Comparison of ENCODE assay signal across 21 cellular contexts in the genomic region with DNA sequence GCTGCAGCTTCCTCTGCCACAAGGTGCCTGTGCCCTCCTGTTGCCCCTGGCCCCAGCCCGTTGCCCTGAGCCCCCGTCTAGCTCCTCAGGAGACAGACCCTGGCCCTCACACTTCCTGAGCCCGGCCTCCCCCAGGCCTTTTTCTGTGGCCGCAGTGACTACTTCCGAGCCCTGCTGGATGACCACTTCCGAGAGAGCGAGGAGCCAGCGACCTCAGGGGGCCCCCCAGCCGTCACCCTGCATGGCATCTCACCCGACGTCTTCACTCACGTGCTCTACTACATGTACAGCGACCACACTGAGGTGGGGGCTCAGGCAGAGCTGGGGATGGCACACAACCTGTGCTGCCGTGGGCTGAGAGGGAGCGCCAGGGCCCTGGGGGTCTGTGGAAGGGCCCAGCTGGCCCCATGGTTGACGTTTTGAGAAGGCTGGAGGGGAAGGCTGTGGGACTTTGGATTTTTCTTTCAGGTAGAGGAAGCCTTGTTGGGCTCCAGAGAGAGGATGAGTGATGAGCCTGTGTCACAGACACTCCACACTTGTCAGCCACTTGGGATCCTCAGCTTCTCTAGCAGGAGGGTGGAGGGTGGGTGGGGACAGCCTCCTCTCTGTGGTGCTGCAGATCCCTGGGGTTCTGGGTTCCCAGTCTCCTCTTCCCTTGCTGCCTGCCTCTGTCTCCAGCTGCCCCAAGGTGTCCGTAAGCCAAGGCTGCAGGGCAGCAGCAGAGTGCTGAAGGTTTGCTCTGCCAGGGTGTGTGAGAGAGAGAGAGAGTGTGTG. TPM values are rescaled to one million over a fixed set of nuclear protein-coding genes. Genes with fewer than 3 reads are reported as not detected.
DNase-seq lines count a peak whose midpoint lies in the region; ATAC-seq and TF ChIP-seq lines count a peak whose summit lies in the region.
"Had no signal": no experiment of that assay in that cellular context is flagged by ENCODE, and none has a peak within 500 bp of the region (broad histone marks: within the 10 kb centered on the region; RNA-seq: fewer than 3 reads in every experiment).

No MANE protein-coding gene starts in this region.

- H3K4me1 Mint-ChIP-seq in CD4-positive, alpha-beta T cell (ENCODE audit: low read depth), result peaks cover 35% of the 10 kb centered on the region
- peaks cover 9% of the 10 kb centered on the region for H3K4me1 Mint-ChIP-seq in activated T-helper 1 cell treated with anti-CD3 and anti-CD28 coated beads, Interleukin-12 subunit alpha, Interleukin-12 subunit beta, Interleukin-2, Interleukin-4 antibody, amounts not matched to agents 30 ng/mL and 10 ng/mL and 1 ng/mL, durations not matched to agents 14 hours and 24 hours and 36 hours (ENCODE audit: low read depth)

- H3K9me3 ChIP-seq in CD4-positive, alpha-beta T cell (ENCODE audit: control insufficient read depth, low read length), result no peaks in the 10 kb centered on the region
- H3K9me3 ChIP-seq: SJCRH30, thyroid gland had no signal

- CTCF ChIA-PET in CD4-positive, alpha-beta T cell (lab: Charles Lee), result no interaction called here

- no peaks in the 10 kb centered on the region for H3K27me3 Mint-ChIP-seq in CD4-positive, alpha-beta T cell
- H3K27me3 Mint-ChIP-seq in activated T-helper 1 cell treated with anti-CD3 and anti-CD28 coated beads, Interleukin-12 subunit alpha, Interleukin-12 subunit beta, Interleukin-2, Interleukin-4 antibody, amounts not matched to agents 30 ng/mL and 10 ng/mL and 1 ng/mL, durations not matched to agents 14 hours and 24 hours and 36 hours (ENCODE audit: insufficient read depth), result no peaks in the 10 kb centered on the region
- H3K27me3 Mint-ChIP-seq: activated CD4-positive, alpha-beta T cell treated with anti-CD3 and anti-CD28 coated beads, Interleukin-2, amount 10 ng/mL, durations not matched to agents 24 days and 14 days; B cell had no signal

- no peak for TF ChIP-seq CTCF in CD4-positive, alpha-beta T cell (IDR thresholded peaks at IDR 0.05)

- peak in 1 of 10 experiments; percentile 30 for DNase-seq in CD4-positive, alpha-beta T cell
- peak; percentile 12 for DNase-seq in MV-4-11 (lab: John Stamatoyannopoulos, UW)
- peak; percentile 47 for DNase-seq in islet precursor cell
- peak in 9 of 10 donors; percentile 1 to 81 (median 8) for DNase-seq in posterior cingulate gyrus
- no peak for DNase-seq in globus pallidus (ENCODE audit: low spot score)
- DNase-seq in activated T-helper 1 cell treated with anti-CD3 and anti-CD28 coated beads, Interleukin-12 subunit alpha, Interleukin-12 subunit beta, Interleukin-2, Interleukin-4 antibody, amounts not matched to agents 30 ng/mL and 10 ng/mL and 1 ng/mL, durations not matched to agents 14 hours and 24 hours and 36 hours (ENCODE audit: low spot score), result no peak
- no peak for DNase-seq in activated CD4-positive, alpha-beta T cell treated with anti-CD3 and anti-CD28 coated beads for 4 hours
- DNase-seq: activated CD4-positive, alpha-beta T cell treated with anti-CD3 and anti-CD28 coated beads, Interleukin-2, amount 10 ng/mL, durations not matched to agents 24 days and 14 days; anterior cingulate cortex; DMS 273 treated with DMSO at 0.1 percent for 48 hours; HCEC 1CT; NCI-H187 treated with DMSO at 0.1 percent for 48 hours; NCI-H446 treated with DMSO at 0.1 percent for 48 hours; SJCRH30; stimulated activated CD4-positive, alpha-beta T cell treated with anti-CD3 and anti-CD28 coated beads, Interleukin-4, amount 100 ng/mL, for 24 hours; stimulated activated CD8-positive, alpha-beta memory T cell treated with anti-CD3 and anti-CD28 coated beads, Interleukin-4, amount 100 ng/mL, for 48 hours had no signal

- H3K4me3 Mint-ChIP-seq in CD4-positive, alpha-beta T cell, result peak overlapping the region; percentile 11
- H3K4me3 Mint-ChIP-seq in activated T-helper 1 cell treated with anti-CD3 and anti-CD28 coated beads, Interleukin-12 subunit alpha, Interleukin-12 subunit beta, Interleukin-2, Interleukin-4 antibody, amounts not matched to agents 30 ng/mL and 10 ng/mL and 1 ng/mL, durations not matched to agents 14 hours and 24 hours and 36 hours, result no peak overlapping the region
- H3K4me3 Mint-ChIP-seq: activated CD4-positive, alpha-beta T cell treated with anti-CD3 and anti-CD28 coated beads, Interleukin-2, amount 10 ng/mL, durations not matched to agents 24 days and 14 days; B cell; T-helper 2 cell treated with Interferon-gamma antibody and Interleukin-4, amounts not matched to agents 5 μg/mL and 100 μg/mL, for 36 hours had no signal

- H3K36me3 Mint-ChIP-seq in CD4-positive, alpha-beta T cell (ENCODE audit: low read depth), result peaks cover 38% of the 10 kb centered on the region
- peaks cover 2% of the 10 kb centered on the region for H3K36me3 Mint-ChIP-seq in activated T-helper 1 cell treated with anti-CD3 and anti-CD28 coated beads, Interleukin-12 subunit alpha, Interleukin-12 subunit beta, Interleukin-2, Interleukin-4 antibody, amounts not matched to agents 30 ng/mL and 10 ng/mL and 1 ng/mL, durations not matched to agents 14 hours and 24 hours and 36 hours (ENCODE audit: low read depth)

- H3K27ac Mint-ChIP-seq in CD4-positive, alpha-beta T cell, result no peak overlapping the region
- no peak overlapping the region for H3K27ac Mint-ChIP-seq in activated T-helper 1 cell treated with anti-CD3 and anti-CD28 coated beads, Interleukin-12 subunit alpha, Interleukin-12 subunit beta, Interleukin-2, Interleukin-4 antibody, amounts not matched to agents 30 ng/mL and 10 ng/mL and 1 ng/mL, durations not matched to agents 14 hours and 24 hours and 36 hours
- H3K27ac Mint-ChIP-seq: activated CD4-positive, alpha-beta T cell treated with anti-CD3 and anti-CD28 coated beads, Interleukin-2, amount 10 ng/mL, durations not matched to agents 24 days and 14 days; B cell; T-helper 2 cell treated with Interferon-gamma antibody and Interleukin-4, amounts not matched to agents 5 μg/mL and 100 μg/mL, for 36 hours had no signal

- intact Hi-C loops in CD4-positive, alpha-beta T cell (cut with DNase I, micrococcal nuclease), result loop anchor here in 1 of 2 experiments (10.0 kb wide), 4 partner anchors 447 to 1593 kb away; partner anchors contain the start of genes EEFSEC, RAB7A, RUVBL1 and SLC41A3
- intact Hi-C loops in posterior cingulate gyrus (cut with DNase I), result no loop called here
- intact Hi-C loops in activated T-helper 1 cell treated with anti-CD3 and anti-CD28 coated beads, Interleukin-12 subunit alpha, Interleukin-12 subunit beta, Interleukin-2, Interleukin-4 antibody, amounts not matched to agents 30 ng/mL and 10 ng/mL and 1 ng/mL, durations not matched to agents 14 hours and 24 hours and 36 hours (cut with micrococcal nuclease), result loop anchor here (10.0 kb wide), 2 partner anchors 447 to 1763 kb away; partner anchors contain the start of gene RUVBL1

- H3K9me3 Mint-ChIP-seq in CD4-positive, alpha-beta T cell, result no peaks in the 10 kb centered on the region
- H3K9me3 Mint-ChIP-seq in activated T-helper 1 cell treated with anti-CD3 and anti-CD28 coated beads, Interleukin-12 subunit alpha, Interleukin-12 subunit beta, Interleukin-2, Interleukin-4 antibody, amounts not matched to agents 30 ng/mL and 10 ng/mL and 1 ng/mL, durations not matched to agents 14 hours and 24 hours and 36 hours, result no peaks in the 10 kb centered on the region
- H3K9me3 Mint-ChIP-seq: activated CD4-positive, alpha-beta T cell treated with anti-CD3 and anti-CD28 coated beads, Interleukin-2, amount 10 ng/mL, durations not matched to agents 24 days and 14 days; T-helper 2 cell treated with Interferon-gamma antibody and Interleukin-4, amounts not matched to agents 5 μg/mL and 100 μg/mL, for 36 hours had no signal

- no peak for ATAC-seq in CD4-positive, alpha-beta T cell (ENCODE audit: poor library complexity)
- ATAC-seq in HG03432 (IDR thresholded peaks at IDR 0.05; ENCODE audit: unreplicated experiment), result no peak
- ATAC-seq: foreskin keratinocyte had no signal

- POLR2A ChIA-PET in CD4-positive, alpha-beta T cell (lab: Charles Lee), result interaction anchor here (0.8 kb wide), 1 partner anchor 80 kb away, joined by 3 read pairs; no protein-coding TSS in a partner anchor

- H3K27me3 ChIP-seq in CD4-positive, alpha-beta T cell (ENCODE audit: control insufficient read depth, insufficient read depth, low read length), result no peaks in the 10 kb centered on the region
- H3K27me3 ChIP-seq: foreskin keratinocyte, SJCRH30, thyroid gland had no signal

- no peak overlapping the region for H3K27ac ChIP-seq in CD4-positive, alpha-beta T cell (ENCODE audit: low read depth, low read length)
- H3K27ac ChIP-seq: foreskin keratinocyte, SJCRH30, thyroid gland had no signal

RNA-seq across cellular contexts. Expression of gene ABTB1, which starts 5.0 kb away (rescaled TPM):
- total RNA-seq in CD4-positive, alpha-beta T cell, result 100 to 1,000 TPM; 116 to 118 TPM
- 9.7 TPM in 2 replicates for total RNA-seq in activated T-helper 1 cell treated with anti-CD3 and anti-CD28 coated beads, Interleukin-12 subunit alpha, Interleukin-12 subunit beta, Interleukin-2, Interleukin-4 antibody, amounts not matched to agents 30 ng/mL and 10 ng/mL and 1 ng/mL, durations not matched to agents 14 hours and 24 hours and 36 hours

RNA-seq across cellular contexts. Expression of gene PODXL2, which starts 48.7 kb away (rescaled TPM):
- 1 to 10 TPM; 4.0 to 4.2 TPM for total RNA-seq in CD4-positive, alpha-beta T cell
- total RNA-seq in activated T-helper 1 cell treated with anti-CD3 and anti-CD28 coated beads, Interleukin-12 subunit alpha, Interleukin-12 subunit beta, Interleukin-2, Interleukin-4 antibody, amounts not matched to agents 30 ng/mL and 10 ng/mL and 1 ng/mL, durations not matched to agents 14 hours and 24 hours and 36 hours, result 9.7 and 10.3 TPM in 2 replicates

Comparison
In these comparisons a context has a peak if more than half of its experiments do, and no peak if none do; other contexts are left out.
1. DNase-seq: peak in MV-4-11 (single experiment), islet precursor cell (single experiment) and posterior cingulate gyrus (9 of 10); none in globus pallidus (single experiment), activated T-helper 1 cell treated with anti-CD3 and anti-CD28 coated beads, Interleukin-12 subunit alpha, Interleukin-12 subunit beta, Interleukin-2, Interleukin-4 antibody, amounts not matched to agents 30 ng/mL and 10 ng/mL and 1 ng/mL, durations not matched to agents 14 hours and 24 hours and 36 hours (single experiment) and activated CD4-positive, alpha-beta T cell treated with anti-CD3 and anti-CD28 coated beads for 4 hours (0 of 2).
2. RNA of gene ABTB1, which starts 5.0 kb away (total RNA-seq): 116 to 118 TPM in CD4-positive, alpha-beta T cell; 9.7 TPM in activated T-helper 1 cell treated with anti-CD3 and anti-CD28 coated beads, Interleukin-12 subunit alpha, Interleukin-12 subunit beta, Interleukin-2, Interleukin-4 antibody, amounts not matched to agents 30 ng/mL and 10 ng/mL and 1 ng/mL, durations not matched to agents 14 hours and 24 hours and 36 hours; every median in the first group is over 10 times any median in the second.